10 cellular contexts compared by ENCODE assay signal in the genomic region with DNA sequence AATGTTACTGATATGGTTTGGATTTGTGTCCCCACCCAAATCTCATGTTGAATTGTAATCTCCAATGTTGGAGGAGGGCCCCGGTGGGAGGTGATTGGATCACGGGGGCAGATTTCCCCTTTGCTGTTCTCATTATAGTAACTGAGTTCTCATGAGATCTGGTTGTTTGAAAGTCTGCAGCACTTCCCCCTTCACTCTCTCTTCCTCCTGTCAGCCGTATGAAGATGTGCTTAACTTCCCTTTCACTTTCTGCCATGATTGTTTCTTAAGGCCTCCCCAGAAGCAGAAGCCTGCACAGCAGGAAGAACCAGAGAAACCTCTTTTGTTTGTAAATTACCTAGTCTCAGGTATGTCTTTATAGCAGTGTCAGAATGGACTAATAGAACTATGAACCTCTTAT. TPM values are rescaled to one million over a fixed set of nuclear protein-coding genes. Genes with fewer than 3 reads are reported as not detected.
DNase-seq lines count a peak whose midpoint lies in the region; ATAC-seq and TF ChIP-seq lines count a peak whose summit lies in the region.
"Had no signal": no experiment of that assay in that cellular context is flagged by ENCODE, and none has a peak within 500 bp of the region (broad histone marks: within the 10 kb centered on the region; RNA-seq: fewer than 3 reads in every experiment).

No MANE protein-coding gene starts in this region.

- H3K27ac ChIP-seq in MM.1S (ENCODE audit: low read length) (no peak overlapping the region), left ventricle myocardium inferior (replicated peaks) (no peak overlapping the region)
- H3K27ac ChIP-seq: WERI-Rb-1 had no signal

- H3K27me3 ChIP-seq in MM.1S (replicated peaks; ENCODE audit: insufficient read depth, low read length), result no peaks in the 10 kb centered on the region
- H3K27me3 ChIP-seq in left ventricle myocardium inferior (ENCODE audit: low read depth), result no peaks in the 10 kb centered on the region

- no peaks in the 10 kb centered on the region for H3K9me3 ChIP-seq in MM.1S (replicated peaks; ENCODE audit: insufficient read depth, low read length)
- peaks cover 11% of the 10 kb centered on the region for H3K9me3 ChIP-seq in left ventricle myocardium inferior (replicated peaks)

- no peak overlapping the region for H3K9ac ChIP-seq in MM.1S (ENCODE audit: low read length)

- H3K4me1 ChIP-seq in MM.1S (ENCODE audit: low read length) (no peaks in the 10 kb centered on the region), left ventricle myocardium inferior (peaks cover 30% of the 10 kb centered on the region)

- DNase-seq in GM12865 (ENCODE audit: low read depth) (peak; percentile 70), MM.1S (peak; percentile 34), epithelial cell of esophagus (ENCODE audit: low read depth) (peak; percentile 74), left ventricle myocardium inferior (no peak), NCI-H69 (lab: John Stamatoyannopoulos, UW) (no peak), GOT3 (lab: John Stamatoyannopoulos, UW) (no peak), foreskin melanocyte (no peak)
- DNase-seq: WERI-Rb-1 had no signal

- H3K36me3 ChIP-seq in MM.1S (replicated peaks; ENCODE audit: insufficient read depth, low read length), result no peaks in the 10 kb centered on the region
- H3K36me3 ChIP-seq in left ventricle myocardium inferior, result no peaks in the 10 kb centered on the region
- H3K36me3 ChIP-seq: WERI-Rb-1 had no signal

- H3K4me3 ChIP-seq in GM12865 (ENCODE audit: low read depth, low read length), result no peak overlapping the region
- no peak overlapping the region for H3K4me3 ChIP-seq in MM.1S (ENCODE audit: low read length)
- no peak overlapping the region for H3K4me3 ChIP-seq in epithelial cell of esophagus (ENCODE audit: low read length)
- no peak overlapping the region for H3K4me3 ChIP-seq in left ventricle myocardium inferior
- H3K4me3 ChIP-seq: smooth muscle cell had no signal

- peaks cover 39% of the 10 kb centered on the region for H3K79me2 ChIP-seq in MM.1S (ENCODE audit: low read length)

- ATAC-seq in GM21367 (IDR thresholded peaks at IDR 0.05; ENCODE audit: unreplicated experiment), result peak; percentile 86

- no peak for TF ChIP-seq CTCF in GM12865 (IDR thresholded peaks at IDR 0.05; ENCODE audit: insufficient read depth, low read depth, low read length, missing control alignments)
- TF ChIP-seq CTCF in MM.1S (IDR thresholded peaks at IDR 0.05; ENCODE audit: low read length), result no peak
- no peak for TF ChIP-seq CTCF in epithelial cell of esophagus (IDR thresholded peaks at IDR 0.05; ENCODE audit: insufficient read depth, low read depth, low read length, missing control alignments)
- TF ChIP-seq CTCF in left ventricle myocardium inferior (IDR thresholded peaks at IDR 0.05; ENCODE audit: borderline replicate concordance), result no peak

- H3F3A ChIP-seq in MM.1S (ENCODE audit: insufficient read depth, low read length), result no peaks in the 10 kb centered on the region

- no peak overlapping the region for H2AFZ ChIP-seq in MM.1S (ENCODE audit: low read length)

- no peaks in the 10 kb centered on the region for H3K9me2 ChIP-seq in MM.1S (replicated peaks; ENCODE audit: insufficient read depth, low read length)

- H3K4me2 ChIP-seq in MM.1S (ENCODE audit: low read depth, low read length), result no peak overlapping the region
- H3K4me2 ChIP-seq: smooth muscle cell had no signal

- no peaks in the 10 kb centered on the region for H4K20me1 ChIP-seq in MM.1S (ENCODE audit: insufficient read depth, low read length)

- intact Hi-C loops in left ventricle myocardium inferior (cut with micrococcal nuclease), result no loop called here

RNA-seq across cellular contexts. Expression of a gene that starts 28.4 kb away (rescaled TPM):
- 14.2 TPM for total RNA-seq in left ventricle myocardium inferior

Comparison
In these comparisons a context has a peak if more than half of its experiments do, and no peak if none do; other contexts are left out.
1. DNase-seq: peak in GM12865 (single experiment), MM.1S (single experiment) and epithelial cell of esophagus (single experiment); none in left ventricle myocardium inferior (single experiment), NCI-H69 (single experiment), GOT3 (single experiment) and foreskin melanocyte (single experiment).